ENCODE assay signal across 8 cellular contexts in genomic region chr16:74367636-74368001, GRCh38. TPM values are rescaled to one million over a fixed set of nuclear protein-coding genes. Genes with fewer than 3 reads are reported as not detected.
A peak's percentile ranks its signal among the peaks of the same experiment; 100 is the strongest.
DNase-seq lines count a peak whose midpoint lies in the region; ATAC-seq and TF ChIP-seq lines count a peak whose summit lies in the region.
"Not testable (repeated sequence)": the region's sequence is repeated elsewhere in the genome, so short reads cannot be mapped to it uniquely, and the experiment has no call there.

No MANE protein-coding gene starts in this region.

- peaks cover 20 to 34% (median 25%) of the 10 kb centered on the region in 11 experiments for H3K36me3 ChIP-seq in BLaER1 treated with 17β-estradiol and CSF1 and Interleukin-3, amounts not matched to agents 10 nM and 100 nM
- H3K36me3 ChIP-seq in NT2/D1 (ENCODE audit: insufficient read depth, insufficient read length, low read length) (peaks cover 18% of the 10 kb centered on the region), esophagus muscularis mucosa (peaks cover 0 to 24% (median 7%) of the 10 kb centered on the region in 4 donors)

- not testable (repeated sequence) for H3K9me3 ChIP-seq in BLaER1 treated with 17β-estradiol and CSF1 and Interleukin-3, amounts not matched to agents 10 nM and 100 nM (replicated peaks in 1 of 11); NT2/D1 (ENCODE audit: insufficient read depth, low read length); esophagus muscularis mucosa

- H3K4me2 ChIP-seq in BLaER1 treated with 17β-estradiol and CSF1 and Interleukin-3, amounts not matched to agents 10 nM and 100 nM, result peak overlapping the region; percentile 76 to 97 (median 93)

- peak overlapping the region; percentile 85 to 92 (median 88) for H3K9ac ChIP-seq in BLaER1 treated with 17β-estradiol and CSF1 and Interleukin-3, amounts not matched to agents 10 nM and 100 nM
- H3K9ac ChIP-seq in NT2/D1 (ENCODE audit: insufficient read length, low read depth), result peak overlapping the region; percentile 96

- TF ChIP-seq POLR2A in esophagus muscularis mucosa (IDR thresholded peaks at IDR 0.05; ENCODE audit: low read depth), result not testable (repeated sequence)

- TF ChIP-seq EP300 in esophagus muscularis mucosa (IDR thresholded peaks at IDR 0.05), result not testable (repeated sequence)

- H3K4me1 ChIP-seq in BLaER1 treated with 17β-estradiol and CSF1 and Interleukin-3, amounts not matched to agents 10 nM and 100 nM, result peaks cover 11 to 33% (median 17%) of the 10 kb centered on the region in 10 experiments
- not testable (repeated sequence) for H3K4me1 ChIP-seq in NT2/D1 (ENCODE audit: insufficient read depth, insufficient read length)
- peaks cover 14 to 45% (median 36%) of the 10 kb centered on the region in 4 donors for H3K4me1 ChIP-seq in esophagus muscularis mucosa

- TF ChIP-seq CTCF in esophagus muscularis mucosa (IDR thresholded peaks at IDR 0.05), result not testable (repeated sequence)

- not testable (repeated sequence) for H3K27me3 ChIP-seq in BLaER1 treated with 17β-estradiol and CSF1 and Interleukin-3, amounts not matched to agents 10 nM and 100 nM; NT2/D1 (ENCODE audit: insufficient read depth, insufficient read length); esophagus muscularis mucosa

- H3K27ac ChIP-seq in BLaER1 treated with 17β-estradiol and CSF1 and Interleukin-3, amounts not matched to agents 10 nM and 100 nM, result peak overlapping the region; percentile 76 to 87 (median 84)
- H3K27ac ChIP-seq in esophagus muscularis mucosa (replicated peaks in 1 of 4), result peak overlapping the region; percentile 84 to 89 (median 87)

- DNase-seq in NT2/D1 (ENCODE audit: low read depth, low spot score); esophagus muscularis mucosa (ENCODE audit: extremely low spot score): not testable (repeated sequence)
- DNase-seq in activated gamma-delta T cell (lab: John Stamatoyannopoulos, UW) (peak; percentile 35), lung microvascular endothelial cell (ENCODE audit: low read depth in 2 of 2) (peak; percentile 38 to 39)
- peak; percentile 8 to 33 for DNase-seq in stimulated activated CD4-positive, alpha-beta T cell treated with anti-CD3 and anti-CD28 coated beads, Interleukin-15, amount 100 ng/mL, for 48 hours (ENCODE audit: low read depth in 2 of 2)

- peak; percentile 52 for ATAC-seq in GM19351 (IDR thresholded peaks at IDR 0.05; ENCODE audit: unreplicated experiment)
- ATAC-seq in HG03095 (IDR thresholded peaks at IDR 0.05; ENCODE audit: unreplicated experiment), result peak; percentile 38

- WGBS in esophagus muscularis mucosa, result under 1% methylated on average over 24 of the region's 30 CpGs

- intact Hi-C loops in esophagus muscularis mucosa (cut with DNase I), result loop anchor here (10.0 kb wide), 1 partner anchor 73 kb away; the partner anchor contains the start of gene PSMD7

- peak overlapping the region; percentile 68 to 94 (median 87) for H3K4me3 ChIP-seq in BLaER1 treated with 17β-estradiol and CSF1 and Interleukin-3, amounts not matched to agents 10 nM and 100 nM
- H3K4me3 ChIP-seq in NT2/D1 (ENCODE audit: insufficient read length, low read depth) (peak overlapping the region; percentile 97), esophagus muscularis mucosa (peak overlapping the region; percentile 75 to 86 (median 79))

- peaks cover 13 to 47% (median 28%) of the 10 kb centered on the region in 11 experiments; a peak in 20 of 22 replicates for H4K20me1 ChIP-seq in BLaER1 treated with 17β-estradiol and CSF1 and Interleukin-3, amounts not matched to agents 10 nM and 100 nM

RNA-seq across cellular contexts. Expression of gene NPIPB15, which starts 8.5 kb away (rescaled TPM):
- total RNA-seq in esophagus muscularis mucosa (1 to 10 TPM in 3 of 4 donors, not detected in 1; 1.2 to 4.0 (median 1.7) TPM), lung microvascular endothelial cell (not detected in 2 replicates)

RNA-seq across cellular contexts. Expression of gene CLEC18B, which starts 53.7 kb away (rescaled TPM):
- total RNA-seq in esophagus muscularis mucosa (1 to 10 TPM in 1 of 4 donors, not detected in 3; 1.2 TPM), lung microvascular endothelial cell (under 0.01 and 0.22 TPM in 2 replicates)
